In genomic region chr19:288911-289310, GRCh38 we compare ENCODE assay signal across 24 cellular contexts. TPM values are rescaled to one million over a fixed set of nuclear protein-coding genes. Genes with fewer than 3 reads are reported as not detected.
A peak's percentile ranks its signal among the peaks of the same experiment; 100 is the strongest.
DNase-seq lines count a peak whose midpoint lies in the region; ATAC-seq and TF ChIP-seq lines count a peak whose summit lies in the region.
"Had no signal": no experiment of that assay in that cellular context is flagged by ENCODE, and none has a peak within 500 bp of the region (broad histone marks: within the 10 kb centered on the region; RNA-seq: fewer than 3 reads in every experiment).

No MANE protein-coding gene starts in this region.

- WGBS in endodermal cell (ENCODE audit: insufficient coverage in 1 of 2, insufficient read length in 1 of 2), 2 experiments: 90 to 97% methylated on average over 9 to 10 of the region's 10 CpGs

- intact Hi-C loops in Right ventricle myocardium superior (cut with DNase I) (no loop called here), cardiac septum (cut with DNase I) (no loop called here), upper lobe of right lung (cut with DNase I) (no loop called here)

- no peak overlapping the region for H3K9ac ChIP-seq in endodermal cell (ENCODE audit: extremely low read depth, low read length, poor library complexity, severe bottlenecking)
- H3K9ac ChIP-seq: BLaER1 treated with 17β-estradiol and CSF1 and Interleukin-3, amounts not matched to agents 10 nM and 100 nM; neural progenitor cell had no signal

- H3K4me3 ChIP-seq in endodermal cell (ENCODE audit: low read length) (no peak overlapping the region), upper lobe of right lung (no peak overlapping the region)
- H3K4me3 ChIP-seq: BLaER1 treated with 17β-estradiol and CSF1 and Interleukin-3, amounts not matched to agents 10 nM and 100 nM; gastroesophageal sphincter; neural progenitor cell; SJSA1 had no signal

- TF ChIP-seq CTCF in endodermal cell (conservative IDR thresholded peaks at IDR 0.05) (no peak), neural crest cell (conservative IDR thresholded peaks at IDR 0.05) (no peak), upper lobe of right lung (IDR thresholded peaks at IDR 0.05) (no peak), foreskin keratinocyte (conservative IDR thresholded peaks at IDR 0.05) (no peak)

- H3K27ac Mint-ChIP-seq in endodermal cell: peak overlapping the region; percentile 74
- H3K27ac Mint-ChIP-seq in neural crest cell (ENCODE audit: unreplicated experiment): no peak overlapping the region
- H3K27ac Mint-ChIP-seq: T-helper 1 cell treated with Interleukin-12 subunit alpha and Interleukin-12 subunit beta and Interleukin-4 antibody, amounts not matched to agents 30 μg/mL and 1 μg/mL, for 36 hours had no signal

- H3K36me3 Mint-ChIP-seq in endodermal cell (ENCODE audit: low read depth) (peaks cover 18% of the 10 kb centered on the region), neural crest cell (ENCODE audit: low read depth) (no peaks in the 10 kb centered on the region)
- H3K36me3 Mint-ChIP-seq: neural progenitor cell had no signal

- no peak overlapping the region for H3K4me3 Mint-ChIP-seq in endodermal cell
- H3K4me3 Mint-ChIP-seq in neural crest cell: peak overlapping the region; percentile 31
- H3K4me3 Mint-ChIP-seq: T-helper 1 cell treated with Interleukin-12 subunit alpha and Interleukin-12 subunit beta and Interleukin-4 antibody, amounts not matched to agents 30 μg/mL and 1 μg/mL, for 36 hours had no signal

- ATAC-seq in Right ventricle myocardium superior (ENCODE audit: poor library complexity) (no peak), upper lobe of right lung (no peak), GM18511 (IDR thresholded peaks at IDR 0.05; ENCODE audit: unreplicated experiment) (no peak), foreskin keratinocyte (no peak)
- ATAC-seq: gastroesophageal sphincter had no signal

- DNase-seq in Right ventricle myocardium superior (peak; percentile 35), cardiac septum (ENCODE audit: low spot score) (no peak), endodermal cell (peak; percentile 48), neural crest cell (ENCODE audit: low read depth, low spot score) (no peak), upper lobe of right lung (peak; percentile 54), foreskin keratinocyte (no peak), G401 (ENCODE audit: low spot score) (no peak)
- DNase-seq: ACHN; activated CD4-positive, alpha-beta T cell treated with anti-CD3 and anti-CD28 coated beads, Interleukin-2, amount 50 U/mL, for 48 hours; amniotic stem cell; caudate nucleus; DMS 273 treated with DMSO at 0.1 percent for 48 hours; GDM1; KG1; left cardiac atrium; NCI-H526 treated with DMSO at 0.1 percent for 48 hours; spleen; WERI-Rb-1 had no signal

- H3K36me3 ChIP-seq in endodermal cell (ENCODE audit: control insufficient read depth, insufficient read depth, low read length) (peaks cover 6% of the 10 kb centered on the region), upper lobe of right lung (no peaks in the 10 kb centered on the region)
- H3K36me3 ChIP-seq: BLaER1 treated with 17β-estradiol and CSF1 and Interleukin-3, amounts not matched to agents 10 nM and 100 nM; gastroesophageal sphincter; neural progenitor cell; SJSA1; spleen; WERI-Rb-1 had no signal

- H3K27me3 Mint-ChIP-seq in endodermal cell (ENCODE audit: insufficient read depth) (peaks cover 23% of the 10 kb centered on the region), neural crest cell (ENCODE audit: low read depth) (peaks cover 58% of the 10 kb centered on the region)

- peaks cover 4% of the 10 kb centered on the region for H3K4me1 ChIP-seq in endodermal cell (ENCODE audit: control insufficient read depth, insufficient read depth, low read length)
- peaks cover 10% of the 10 kb centered on the region for H3K4me1 ChIP-seq in upper lobe of right lung
- H3K4me1 ChIP-seq in foreskin keratinocyte: peaks cover 6% of the 10 kb centered on the region
- H3K4me1 ChIP-seq: BLaER1 treated with 17β-estradiol and CSF1 and Interleukin-3, amounts not matched to agents 10 nM and 100 nM had no signal

- no peak overlapping the region for H3K27ac ChIP-seq in endodermal cell (ENCODE audit: low read depth, low read length)
- no peak overlapping the region for H3K27ac ChIP-seq in upper lobe of right lung
- no peak overlapping the region for H3K27ac ChIP-seq in foreskin keratinocyte
- H3K27ac ChIP-seq: BLaER1 treated with 17β-estradiol and CSF1 and Interleukin-3, amounts not matched to agents 10 nM and 100 nM; neural progenitor cell; SJSA1; WERI-Rb-1 had no signal

- H3K4me1 Mint-ChIP-seq in endodermal cell (peaks cover 22% of the 10 kb centered on the region), neural crest cell (peaks cover 2% of the 10 kb centered on the region)

- H3K27me3 ChIP-seq in endodermal cell (ENCODE audit: control insufficient read depth, insufficient read depth, low read length, poor library complexity, severe bottlenecking) (peaks cover under 1% of the 10 kb centered on the region), upper lobe of right lung (peaks cover 34% of the 10 kb centered on the region), foreskin keratinocyte (peaks cover 27% of the 10 kb centered on the region)

- no peaks in the 10 kb centered on the region for H3K9me3 ChIP-seq in endodermal cell (ENCODE audit: control insufficient read depth, low read length)
- no peaks in the 10 kb centered on the region for H3K9me3 ChIP-seq in upper lobe of right lung
- H3K9me3 ChIP-seq: gastroesophageal sphincter, spleen had no signal

- H3K9me3 Mint-ChIP-seq in endodermal cell: no peaks in the 10 kb centered on the region
- H3K9me3 Mint-ChIP-seq in neural crest cell: no peaks in the 10 kb centered on the region
- H3K9me3 Mint-ChIP-seq: neural progenitor cell; T-helper 1 cell treated with Interleukin-12 subunit alpha and Interleukin-12 subunit beta and Interleukin-4 antibody, amounts not matched to agents 30 μg/mL and 1 μg/mL, for 36 hours had no signal

- in situ Hi-C loops in G401 (cut with HindIII; ENCODE audit: low sequenced_read_pairs): no loop called here

RNA-seq across cellular contexts. Expression of gene PLPP2, which starts 2.3 kb away (rescaled TPM):
- 0.56 TPM for total RNA-seq in Right ventricle myocardium superior
- 0.81 TPM for total RNA-seq in cardiac septum
- 10 to 100 TPM; 49.9 to 56.9 TPM for total RNA-seq in endodermal cell
- polyA plus RNA-seq in endodermal cell (2013, experiment 1 of 2): 5.0 TPM
- polyA plus RNA-seq in endodermal cell (2013, experiment 2 of 2): 5.8 TPM
- 0.89 and 1.1 TPM in 2 replicates for total RNA-seq in neural crest cell
- 5.7 TPM for total RNA-seq in upper lobe of right lung
- 12.5 and 13.8 TPM in 2 replicates for total RNA-seq in foreskin keratinocyte
- 15.3 and 17.0 TPM in 2 replicates for polyA plus RNA-seq in foreskin keratinocyte
- not detected in 2 replicates for total RNA-seq in G401 (2014; rRNA removed; shearing (Covaris generic))

RNA-seq across cellular contexts. Expression of gene MIER2, which starts 55.7 kb away (rescaled TPM):
- total RNA-seq in Right ventricle myocardium superior: 18.3 TPM
- 21.8 TPM for total RNA-seq in cardiac septum
- 10 to 100 TPM; 50.5 to 51.3 TPM for total RNA-seq in endodermal cell
- 42.8 TPM for polyA plus RNA-seq in endodermal cell (2013, experiment 1 of 2)
- 45.0 TPM for polyA plus RNA-seq in endodermal cell (2013, experiment 2 of 2)
- 43.8 and 45.8 TPM in 2 replicates for total RNA-seq in neural crest cell
- 43.1 TPM for total RNA-seq in upper lobe of right lung
- total RNA-seq in foreskin keratinocyte: 23.5 and 27.8 TPM in 2 replicates
- polyA plus RNA-seq in foreskin keratinocyte: 26.9 and 28.8 TPM in 2 replicates
- 19.2 and 82.6 TPM in 2 replicates for total RNA-seq in G401 (2014; rRNA removed; shearing (Covaris generic))

Comparison
In these comparisons a context has a peak if more than half of its experiments do, and no peak if none do; other contexts are left out.
1. DNase-seq: peak in Right ventricle myocardium superior (single experiment), endodermal cell (single experiment) and upper lobe of right lung (single experiment); none in cardiac septum (single experiment), neural crest cell (single experiment), foreskin keratinocyte (0 of 2) and G401 (single experiment).